9 cellular contexts compared by ENCODE assay signal in the genomic region with DNA sequence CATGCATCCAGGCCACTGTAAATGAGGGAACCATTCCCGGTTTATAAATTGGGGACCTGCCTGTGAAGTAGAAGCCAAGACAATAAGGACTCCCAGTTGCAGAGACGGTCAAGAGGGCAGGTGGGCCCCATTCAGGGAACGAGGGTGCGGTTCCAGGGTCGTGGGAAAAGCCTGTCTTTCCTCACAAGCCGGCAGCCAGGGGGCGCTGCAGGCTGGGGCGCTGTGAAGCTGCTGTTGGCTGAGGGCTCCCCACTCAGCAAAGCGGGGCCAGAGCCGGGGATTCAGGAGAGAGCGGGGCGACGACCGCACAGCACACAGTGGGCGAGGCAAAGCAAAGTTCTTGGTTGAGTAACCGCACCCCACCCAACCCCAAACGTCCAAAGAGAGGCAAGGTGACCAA. TPM values are rescaled to one million over a fixed set of nuclear protein-coding genes. Genes with fewer than 3 reads are reported as not detected.
DNase-seq lines count a peak whose midpoint lies in the region; ATAC-seq, FAIRE-seq and TF ChIP-seq lines count a peak whose summit lies in the region.
"Had no signal": no experiment of that assay in that cellular context is flagged by ENCODE, and none has a peak within 500 bp of the region (broad histone marks: within the 10 kb centered on the region; RNA-seq: fewer than 3 reads in every experiment).

No MANE protein-coding gene starts in this region.

- no peaks in the 10 kb centered on the region for H3K79me2 ChIP-seq in PC-9 (ENCODE audit: low read depth)

- FAIRE-seq in H54 (lab: Jason Lieb, UNC), result no peak
- FAIRE-seq: islet of Langerhans had no signal

- H3F3A ChIP-seq in PC-9 (ENCODE audit: insufficient read depth, low read depth), result no peaks in the 10 kb centered on the region

- H3K4me1 ChIP-seq in PC-9 (replicated peaks; ENCODE audit: insufficient read depth) (no peaks in the 10 kb centered on the region), psoas muscle (no peaks in the 10 kb centered on the region), tibial artery (no peaks in the 10 kb centered on the region)

- POLR2A ChIA-PET in PC-9 (lab: Charles Lee; ENCODE audit: unreplicated experiment), result no interaction called here

- peak; percentile 52 for TF ChIP-seq CTCF in GM10266 (IDR thresholded peaks at IDR 0.05; ENCODE audit: control insufficient read depth, insufficient read depth, low read depth, missing control alignments)
- peak; percentile 28; the same call in 1 of the 2 replicates for TF ChIP-seq CTCF in PC-9 (conservative IDR thresholded peaks at IDR 0.05)
- TF ChIP-seq CTCF in psoas muscle (IDR thresholded peaks at IDR 0.05), result peak; percentile 40
- TF ChIP-seq CTCF in tibial artery (IDR thresholded peaks at IDR 0.05), result no peak

- no peak for DNase-seq in GM10266 (ENCODE audit: extremely low spot score)
- DNase-seq in PC-9, result no peak
- peak; percentile 37 to 61 for DNase-seq in erythroblast (lab: John Stamatoyannopoulos, UW)
- peak; percentile 37 to 68 for DNase-seq in psoas muscle
- no peak for DNase-seq in tibial artery
- no peak for DNase-seq in H54 (ENCODE audit: insufficient read length, low spot score)
- no peak for DNase-seq in NCI-H524 treated with DMSO at 0.1 percent for 48 hours (lab: John Stamatoyannopoulos, UW)

- no peaks in the 10 kb centered on the region for H3K36me3 ChIP-seq in PC-9 (ENCODE audit: low read depth)
- peaks cover 0 to 12% of the 10 kb centered on the region in 2 donors for H3K36me3 ChIP-seq in psoas muscle (ENCODE audit: insufficient read depth in 1 of 2, low read depth in 1 of 2)
- peaks cover 0 to 32% (median 18%) of the 10 kb centered on the region in 3 donors for H3K36me3 ChIP-seq in tibial artery

- ATAC-seq in psoas muscle (no peak), GM21360 (IDR thresholded peaks at IDR 0.05; ENCODE audit: unreplicated experiment) (no peak)

- H3K9me2 ChIP-seq in PC-9 (ENCODE audit: insufficient read depth), result no peaks in the 10 kb centered on the region

- H3K27me3 ChIP-seq in PC-9 (ENCODE audit: insufficient read depth, low read depth) (no peaks in the 10 kb centered on the region), psoas muscle (ENCODE audit: insufficient read depth in 3 of 3, low read length in 2 of 3) (no peaks in the 10 kb centered on the region), tibial artery (no peaks in the 10 kb centered on the region)

- no peaks in the 10 kb centered on the region for H4K20me1 ChIP-seq in PC-9 (ENCODE audit: insufficient read depth)

- TF ChIP-seq POLR2A in erythroblast (IDR thresholded peaks at IDR 0.05; ENCODE audit: low read length) (no peak), H54 (IDR thresholded peaks at IDR 0.05; ENCODE audit: low read depth, low read length) (no peak)

- intact Hi-C loops in PC-9 (cut with micrococcal nuclease; ENCODE audit: unreplicated experiment) (no loop called here), psoas muscle (cut with DNase I) (loop anchor here (5.0 to 10.0 kb wide), 2 partner anchors 63 to 91 kb away; partner anchors contain the start of gene HS3ST3B1 (in 1 of the 2)), tibial artery (cut with DNase I; ENCODE audit: low total_unique reads) (no loop called here)

- BruUV-seq in PC-9 (replicated peaks; lab: Mats Ljungman, UMichigan), result no TSS peak

- H3K9me3 ChIP-seq in PC-9 (ENCODE audit: insufficient read depth, low read depth), result no peaks in the 10 kb centered on the region
- no peaks in the 10 kb centered on the region for H3K9me3 ChIP-seq in psoas muscle
- H3K9me3 ChIP-seq in tibial artery, result no peaks in the 10 kb centered on the region

- H3K27ac ChIP-seq in PC-9, result no peak overlapping the region
- no peak overlapping the region for H3K27ac ChIP-seq in psoas muscle
- no peak overlapping the region for H3K27ac ChIP-seq in tibial artery

- H2AFZ ChIP-seq in PC-9, result no peak overlapping the region

- CTCF ChIA-PET in PC-9 (lab: Charles Lee), result no interaction called here

- H3K4me2 ChIP-seq in PC-9, result no peak overlapping the region

- H3K4me3 ChIP-seq in PC-9 (no peak overlapping the region), psoas muscle (no peak overlapping the region), tibial artery (no peak overlapping the region)

- WGBS in psoas muscle, 3 donors, result 60 to 71% (median 69%) methylated on average over 16 to 17 of the region's 17 CpGs

RNA-seq across cellular contexts. Expression of gene CDRT15, which starts 24.9 kb away (rescaled TPM):
- total RNA-seq in PC-9 (2021) (not detected in 2 replicates), psoas muscle (not detected)
- not detected for polyA plus RNA-seq in psoas muscle

Comparison
In these comparisons a context has a peak if more than half of its experiments do, and no peak if none do; other contexts are left out.
1. DNase-seq: peak in erythroblast (2 of 2) and psoas muscle (2 of 2); none in GM10266 (single experiment), PC-9 (0 of 2), tibial artery (0 of 2), H54 (single experiment) and NCI-H524 treated with DMSO at 0.1 percent for 48 hours (single experiment).
2. CTCF ChIP-seq: peak in GM10266 (single experiment), PC-9 (single experiment) and psoas muscle (single experiment); none in tibial artery (0 of 2).
3. intact Hi-C loops: an anchor here in psoas muscle (5.0 to 10.0 kb wide); none called in PC-9 and tibial artery.